19 cellular contexts compared by ENCODE assay signal in the genomic region with DNA sequence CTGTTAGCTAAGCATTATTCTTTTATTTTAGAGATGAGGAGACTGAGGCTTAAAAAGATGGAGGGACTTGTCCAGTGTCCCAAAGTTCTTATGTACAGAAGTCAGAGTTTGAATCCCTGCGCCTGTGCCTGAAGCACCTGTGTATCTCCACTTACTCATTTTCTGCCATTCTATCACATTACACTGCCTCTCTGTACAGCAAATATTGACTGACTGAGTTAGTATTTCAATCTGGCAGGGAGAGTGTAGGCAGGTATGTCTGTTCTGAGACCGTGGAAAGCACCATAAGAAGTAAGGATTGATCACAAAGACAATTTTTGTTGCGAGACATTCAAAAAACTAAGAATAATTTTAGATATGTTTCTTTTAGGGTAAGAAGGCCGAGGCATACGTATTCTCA.
DNase-seq lines count a peak whose midpoint lies in the region; ATAC-seq and TF ChIP-seq lines count a peak whose summit lies in the region.
"Had no signal": no experiment of that assay in that cellular context is flagged by ENCODE, and none has a peak within 500 bp of the region (broad histone marks: within the 10 kb centered on the region; RNA-seq: fewer than 3 reads in every experiment).

No MANE protein-coding gene starts in this region.

- no peaks in the 10 kb centered on the region for H3K9me3 ChIP-seq in naive thymus-derived CD4-positive, alpha-beta T cell (ENCODE audit: control insufficient read depth in 2 of 3, low read length in 3 of 3)
- H3K9me3 ChIP-seq: spleen, tibial nerve had no signal

- no peaks in the 10 kb centered on the region for H3K27me3 ChIP-seq in brain microvascular endothelial cell (replicated peaks)
- H3K27me3 ChIP-seq in foreskin keratinocyte, result no peaks in the 10 kb centered on the region
- no peaks in the 10 kb centered on the region for H3K27me3 ChIP-seq in naive thymus-derived CD4-positive, alpha-beta T cell (ENCODE audit: control insufficient read depth in 2 of 2, insufficient read depth in 2 of 2, low read length in 2 of 2)
- H3K27me3 ChIP-seq: spleen, tibial nerve had no signal

- peaks cover 14% of the 10 kb centered on the region for H3K4me1 ChIP-seq in foreskin keratinocyte
- no peaks in the 10 kb centered on the region for H3K4me1 ChIP-seq in naive thymus-derived CD4-positive, alpha-beta T cell (ENCODE audit: control insufficient read depth in 2 of 2, insufficient read depth in 2 of 2, low read length in 2 of 2)
- H3K4me1 ChIP-seq: spleen had no signal

- no peaks in the 10 kb centered on the region for H3K4me1 Mint-ChIP-seq in naive thymus-derived CD4-positive, alpha-beta T cell
- H3K4me1 Mint-ChIP-seq: activated naive CD4-positive, alpha-beta T cell treated with anti-CD3 and anti-CD28 coated beads, Interleukin-2, amount 50 U/mL, for 24 hours; naive thymus-derived CD8-positive, alpha-beta T cell had no signal

- H3K36me3 Mint-ChIP-seq in naive thymus-derived CD4-positive, alpha-beta T cell, result no peaks in the 10 kb centered on the region
- H3K36me3 Mint-ChIP-seq: activated naive CD4-positive, alpha-beta T cell treated with anti-CD3 and anti-CD28 coated beads, Interleukin-2, amount 50 U/mL, for 24 hours; naive thymus-derived CD8-positive, alpha-beta T cell had no signal

- peak overlapping the region; percentile 41 for H3K4me3 ChIP-seq in brain microvascular endothelial cell (ENCODE audit: low read depth, low read length)
- peak overlapping the region; percentile 58 for H3K4me3 ChIP-seq in skeletal muscle cell (ENCODE audit: low read depth, low read length)
- H3K4me3 ChIP-seq in naive thymus-derived CD4-positive, alpha-beta T cell (ENCODE audit: low read length), result no peak overlapping the region
- H3K4me3 ChIP-seq: spleen, tibial nerve had no signal

- no peak overlapping the region for H3K4me3 Mint-ChIP-seq in naive thymus-derived CD4-positive, alpha-beta T cell
- H3K4me3 Mint-ChIP-seq: activated naive CD4-positive, alpha-beta T cell treated with anti-CD3 and anti-CD28 coated beads, Interleukin-2, amount 50 U/mL, for 24 hours; H9; naive thymus-derived CD8-positive, alpha-beta T cell had no signal

- peak overlapping the region; percentile 88 for H3K27ac ChIP-seq in brain microvascular endothelial cell
- no peak overlapping the region for H3K27ac ChIP-seq in foreskin keratinocyte
- H3K27ac ChIP-seq in naive thymus-derived CD4-positive, alpha-beta T cell (ENCODE audit: low read depth, low read length), result no peak overlapping the region
- H3K27ac ChIP-seq: 22Rv1, C4-2B, spleen, tibial nerve had no signal

- no peaks in the 10 kb centered on the region for H3K27me3 Mint-ChIP-seq in naive thymus-derived CD4-positive, alpha-beta T cell
- H3K27me3 Mint-ChIP-seq: activated naive CD4-positive, alpha-beta T cell treated with anti-CD3 and anti-CD28 coated beads, Interleukin-2, amount 50 U/mL, for 24 hours had no signal

- TF ChIP-seq CTCF in brain microvascular endothelial cell (IDR thresholded peaks at IDR 0.05; ENCODE audit: low read depth, low read length, missing control alignments) (no peak), foreskin keratinocyte (conservative IDR thresholded peaks at IDR 0.05) (no peak), GM13977 (IDR thresholded peaks at IDR 0.05; ENCODE audit: extremely low read depth, insufficient read depth, missing control alignments) (no peak)

- no peaks in the 10 kb centered on the region for H3K36me3 ChIP-seq in brain microvascular endothelial cell (replicated peaks)
- H3K36me3 ChIP-seq in naive thymus-derived CD4-positive, alpha-beta T cell (ENCODE audit: control insufficient read depth in 2 of 3, insufficient read depth in 3 of 3, low read length in 3 of 3), result no peaks in the 10 kb centered on the region
- H3K36me3 ChIP-seq: spleen, tibial nerve had no signal

- H3K9me3 Mint-ChIP-seq in naive thymus-derived CD4-positive, alpha-beta T cell, result peaks cover 0 to 3% (median 0%) of the 10 kb centered on the region in 11 donors
- H3K9me3 Mint-ChIP-seq: activated naive CD4-positive, alpha-beta T cell treated with anti-CD3 and anti-CD28 coated beads, Interleukin-2, amount 50 U/mL, for 24 hours; H9 had no signal

- intact Hi-C loops in naive thymus-derived CD4-positive, alpha-beta T cell (cut with micrococcal nuclease), result no loop called here

- no peak for ATAC-seq in foreskin keratinocyte
- no peak for ATAC-seq in naive thymus-derived CD4-positive, alpha-beta T cell
- ATAC-seq: naive thymus-derived CD8-positive, alpha-beta T cell had no signal

- in situ Hi-C loops in brain microvascular endothelial cell (cut with HindIII; ENCODE audit: low pct_ligation_motif_present, low sequenced_read_pairs), result no loop called here
- in situ Hi-C loops in GM13977 (cut with MboI; ENCODE audit: low pct_unique_long_range_greater_than_20kb, low sequenced_read_pairs, unreplicated experiment), result no loop called here

- DNase-seq in DMS153 (lab: John Stamatoyannopoulos, UW) (peak; percentile 48), DMS153 treated with DMSO at 0.1 percent for 48 hours (lab: John Stamatoyannopoulos, UW; ENCODE audit: unreplicated experiment) (no peak), NCI-H748 (lab: John Stamatoyannopoulos, UW; ENCODE audit: unreplicated experiment) (peak; percentile 54), brain microvascular endothelial cell (no peak), skeletal muscle cell (ENCODE audit: low read depth) (no peak), foreskin keratinocyte (no peak), GM13977 (ENCODE audit: low spot score) (no peak)
- DNase-seq in naive thymus-derived CD4-positive, alpha-beta T cell, result no peak
- DNase-seq: activated CD4-positive, alpha-beta T cell treated with anti-CD3 and anti-CD28 coated beads, Interleukin-2, amount 50 U/mL, for 48 hours; dermis blood vessel endothelial cell; DMS79 treated with DMSO at 0.1 percent for 48 hours; H9; naive thymus-derived CD8-positive, alpha-beta T cell; NCI-H82; spleen had no signal

- CTCF ChIA-PET in naive thymus-derived CD4-positive, alpha-beta T cell (lab: Charles Lee), result no interaction called here

- POLR2A ChIA-PET in naive thymus-derived CD4-positive, alpha-beta T cell (lab: Charles Lee), result no interaction called here

- H3K27ac Mint-ChIP-seq in naive thymus-derived CD4-positive, alpha-beta T cell, result no peak overlapping the region
- H3K27ac Mint-ChIP-seq: activated naive CD4-positive, alpha-beta T cell treated with anti-CD3 and anti-CD28 coated beads, Interleukin-2, amount 50 U/mL, for 24 hours; H9; naive thymus-derived CD8-positive, alpha-beta T cell had no signal

Comparison
In these comparisons a context has a peak if more than half of its experiments do, and no peak if none do; other contexts are left out.
1. DNase-seq: peak in DMS153 (single experiment) and NCI-H748 (single experiment); none in DMS153 treated with DMSO at 0.1 percent for 48 hours (single experiment), brain microvascular endothelial cell (single experiment), skeletal muscle cell (single experiment), foreskin keratinocyte (0 of 2), naive thymus-derived CD4-positive, alpha-beta T cell (0 of 9) and GM13977 (single experiment).